Comparison of ENCODE assay signal across 21 cellular contexts in genomic region chr13:77741587-77741972, GRCh38. TPM values are rescaled to one million over a fixed set of nuclear protein-coding genes. Genes with fewer than 3 reads are reported as not detected.
"Had no signal": no experiment of that assay in that cellular context is flagged by ENCODE, and none has a peak within 500 bp of the region (broad histone marks: within the 10 kb centered on the region; RNA-seq: fewer than 3 reads in every experiment).

No MANE protein-coding gene starts in this region.

- DNase-seq: activated CD8-positive, alpha-beta memory T cell treated with anti-CD3 and anti-CD28 coated beads, Interleukin-2, amount 50 U/mL, for 48 hours; activated CD8-positive, alpha-beta T cell treated with anti-CD3 and anti-CD28 coated beads, Interleukin-2, amount 10 ng/mL, durations not matched to agents 7 days and 5 days; activated naive CD4-positive, alpha-beta T cell; activated T-cell treated with anti-CD3 and anti-CD28 coated beads, Interleukin-2, amount 50 U/mL, for 1 hour; body of pancreas; Karpas-422; MM.1S; NCI-H1105; NCI-H1436; NCI-H2029 treated with DMSO at 0.1 percent for 48 hours; NCI-H345; NCI-H510A; SIG-M5; T-helper 17 cell; T-helper 9 cell had no signal

- H3K4me3 Mint-ChIP-seq: activated CD4-positive, alpha-beta T cell treated with anti-CD3 and anti-CD28 coated beads for 36 hours; activated CD8-positive, alpha-beta T cell treated with anti-CD3 and anti-CD28 coated beads, Interleukin-2, amount 10 ng/mL, durations not matched to agents 7 days and 5 days; activated naive CD4-positive, alpha-beta T cell treated with anti-CD3 and anti-CD28 coated beads, Interleukin-2, amount 50 U/mL, for 24 hours; T-helper 17 cell had no signal

- H3K27me3 Mint-ChIP-seq: activated CD4-positive, alpha-beta T cell treated with anti-CD3 and anti-CD28 coated beads for 36 hours; activated naive CD4-positive, alpha-beta T cell treated with anti-CD3 and anti-CD28 coated beads, Interleukin-2, amount 50 U/mL, for 24 hours; T-helper 17 cell had no signal

- H3K9me3 Mint-ChIP-seq: activated naive CD4-positive, alpha-beta T cell treated with anti-CD3 and anti-CD28 coated beads, Interleukin-2, amount 50 U/mL, for 24 hours had no signal

- H3K27ac ChIP-seq: ascending aorta, body of pancreas, VCaP had no signal

- H3K27ac Mint-ChIP-seq: activated CD4-positive, alpha-beta T cell treated with anti-CD3 and anti-CD28 coated beads for 36 hours; activated CD8-positive, alpha-beta T cell treated with anti-CD3 and anti-CD28 coated beads, Interleukin-2, amount 10 ng/mL, durations not matched to agents 7 days and 5 days; activated naive CD4-positive, alpha-beta T cell treated with anti-CD3 and anti-CD28 coated beads, Interleukin-2, amount 50 U/mL, for 24 hours had no signal

- ATAC-seq: activated CD4-positive, alpha-beta T cell treated with anti-CD3 and anti-CD28 coated beads for 36 hours; activated CD8-positive, alpha-beta T cell treated with anti-CD3 and anti-CD28 coated beads, Interleukin-2, amount 10 ng/mL, durations not matched to agents 7 days and 5 days; body of pancreas; K562; T-helper 17 cell had no signal

- H3K27me3 ChIP-seq: ascending aorta, body of pancreas had no signal

- H3K9me3 ChIP-seq: ascending aorta, body of pancreas had no signal

- H3K4me3 ChIP-seq: ascending aorta, body of pancreas, K562 had no signal

RNA-seq across cellular contexts. Expression of gene SLAIN1, which starts 44.1 kb away (rescaled TPM):
- total RNA-seq: RPMI7951 had no signal
